3 cellular contexts compared by ENCODE assay signal in the genomic region with DNA sequence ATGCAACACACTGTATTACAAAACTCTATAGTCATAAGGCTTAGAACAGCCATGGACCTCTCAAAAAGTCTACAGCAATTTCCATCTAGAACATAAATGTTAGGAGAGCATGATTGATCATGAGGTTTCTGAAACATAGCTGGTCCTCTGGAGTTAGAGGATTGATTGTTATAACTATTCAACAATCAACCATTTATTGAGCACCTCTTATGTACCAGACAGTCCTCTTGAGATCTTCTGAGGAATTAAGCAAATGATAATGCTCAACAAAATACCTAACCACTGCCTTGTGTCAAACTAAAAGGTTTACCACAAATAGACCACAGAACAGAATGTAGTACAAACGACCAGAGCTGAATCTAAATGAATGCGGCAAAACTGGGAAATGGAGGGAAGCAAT.
"Had no signal": no experiment of that assay in that cellular context is flagged by ENCODE, and none has a peak within 500 bp of the region (broad histone marks: within the 10 kb centered on the region; RNA-seq: fewer than 3 reads in every experiment).

No MANE protein-coding gene starts in this region.

- H3K4me3 ChIP-seq: GM12878 had no signal

- DNase-seq: GDM1, GF-D8 had no signal

- ATAC-seq: GM12878 had no signal
